Comparison of ENCODE assay signal across 1 cellular context in genomic region chr16:4513086-4513860, GRCh38.
TF ChIP-seq lines count a peak whose summit lies in the region.

No MANE protein-coding gene starts in this region.

TF ChIP-seq in K562, 482 proteins besides CTCF, POLR2A, EP300 and RAD21:
- TF ChIP-seq GTF2F1 (IDR thresholded peaks at IDR 0.05; ENCODE audit: low read depth, low read length) (no peak), POLR2G (IDR thresholded peaks at IDR 0.05; ENCODE audit: low read depth, low read length) (peak; percentile 48; the same call in 1 of the 2 replicates)
